In the genomic region with DNA sequence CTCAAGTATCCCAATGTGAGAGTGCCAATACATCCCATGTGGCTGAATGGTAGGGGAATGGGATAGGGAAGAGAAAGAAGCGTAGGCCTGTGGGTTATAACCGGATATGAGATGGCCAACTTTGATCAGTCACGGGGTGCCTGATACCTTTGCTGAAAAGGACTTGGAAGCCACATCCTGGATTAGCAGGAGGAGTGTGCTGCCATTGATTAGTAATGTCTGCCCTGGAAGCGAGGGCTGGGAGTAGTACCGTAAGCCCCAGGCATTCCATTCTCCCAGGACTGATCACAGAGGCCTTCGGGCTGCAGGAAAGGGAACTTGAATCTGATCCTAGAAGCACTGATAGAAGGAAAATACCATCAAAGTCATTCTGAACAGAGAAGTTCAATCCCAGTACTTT, we compare ENCODE assay signal across 21 cellular contexts.
A peak's percentile ranks its signal among the peaks of the same experiment; 100 is the strongest.
DNase-seq lines count a peak whose midpoint lies in the region; ATAC-seq lines count a peak whose summit lies in the region.
"Had no signal": no experiment of that assay in that cellular context is flagged by ENCODE, and none has a peak within 500 bp of the region (broad histone marks: within the 10 kb centered on the region; RNA-seq: fewer than 3 reads in every experiment).

No MANE protein-coding gene starts in this region.

- DNase-seq in EH (ENCODE audit: low read depth) (peak; percentile 19), HT1080 (ENCODE audit: low read depth) (peak; percentile 71), amniotic epithelial cell (ENCODE audit: low read depth) (peak; percentile 47), iPS DF 19.7 (ENCODE audit: low read depth, low spot score) (peak; percentile 57)
- DNase-seq: ACHN; CD4-positive, alpha-beta T cell; DMS 273 treated with DMSO at 0.1 percent for 48 hours; DMS79 treated with DMSO at 0.1 percent for 48 hours; HCEC 1CT; KBM-7; NCI-H1105 treated with DMSO at 0.1 percent for 48 hours; NCI-H1694 treated with DMSO at 0.1 percent for 48 hours; NCI-H2081 treated with DMSO at 0.1 percent for 48 hours; NCI-H2171 treated with DMSO at 0.1 percent for 48 hours; NCI-H524 treated with DMSO at 0.1 percent for 48 hours; NCI-H82; Peyer's patch had no signal

- ATAC-seq in esophagus mucosa = no peak
- no peak for ATAC-seq in HG02981 (IDR thresholded peaks at IDR 0.05; ENCODE audit: unreplicated experiment)
- ATAC-seq in HG03442 (IDR thresholded peaks at IDR 0.05; ENCODE audit: unreplicated experiment) = no peak
- no peak for ATAC-seq in GM18867 (IDR thresholded peaks at IDR 0.05; ENCODE audit: unreplicated experiment)

Comparison
In these comparisons a context has a peak if more than half of its experiments do, and no peak if none do; other contexts are left out.
1. DNase-seq: peak in every context shown above with its lines; median percentile 71 in HT1080; 57 in iPS DF 19.7; 47 in amniotic epithelial cell; 19 in EH.